In the genomic region with DNA sequence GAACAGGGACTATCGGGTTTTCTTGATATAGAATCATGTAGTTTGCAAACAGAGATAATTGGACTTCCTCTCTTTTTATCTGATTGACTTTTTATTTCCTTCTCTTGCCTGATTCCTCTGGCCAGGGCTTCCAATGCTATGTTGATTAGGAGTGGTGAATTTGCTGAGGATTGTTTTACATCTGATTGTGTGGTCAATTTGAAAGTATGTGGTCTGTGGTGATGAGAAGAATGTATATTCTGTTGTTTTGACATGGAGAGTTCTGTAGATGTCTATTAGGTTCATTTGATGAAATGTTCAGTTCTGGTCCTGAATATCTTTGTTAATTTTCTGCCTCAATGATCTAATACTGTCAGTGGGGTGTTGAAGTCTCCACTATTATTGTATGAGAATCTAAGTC, we compare ENCODE assay signal across 19 cellular contexts.
"Had no signal": no experiment of that assay in that cellular context is flagged by ENCODE, and none has a peak within 500 bp of the region (broad histone marks: within the 10 kb centered on the region; RNA-seq: fewer than 3 reads in every experiment).

No MANE protein-coding gene starts in this region.

- H3K9me3 ChIP-seq: adrenal gland, thyroid gland had no signal

- DNase-seq: activated CD4-positive, alpha-beta T cell treated with anti-CD3 and anti-CD28 coated beads for 1 hour; activated CD4-positive, alpha-beta T cell treated with anti-CD3 and anti-CD28 coated beads, Interleukin-2, amount 50 U/mL, for 4 hours; activated gamma-delta T cell; activated T-cell treated with anti-CD3 and anti-CD28 coated beads, Interleukin-2, amount 50 U/mL, for 72 hours; adrenal gland; central memory CD4-positive, alpha-beta T cell; cortex of kidney; effector CD4-positive, alpha-beta T cell; left cardiac atrium; stimulated activated CD4-positive, alpha-beta T cell treated with anti-CD3 and anti-CD28 coated beads, Interleukin-2, amount 100 ng/mL, for 24 hours; stimulated activated naive CD4-positive, alpha-beta T cell treated with Interleukin-2 at 50 U/mL for 16 hours; SW 1271; T-helper 2 cell; thyroid gland had no signal

- H3K9me3 Mint-ChIP-seq: brain had no signal

- H3K27ac ChIP-seq: adrenal gland, thyroid gland, VCaP had no signal

- H3K27ac Mint-ChIP-seq: activated naive CD4-positive, alpha-beta T cell treated with anti-CD3 and anti-CD28 coated beads, Interleukin-2, amount 50 U/mL, for 24 hours; activated T-cell treated with anti-CD3 and anti-CD28 coated beads, Interleukin-2, amount 50 U/mL, for 72 hours; progenitor cell of endocrine pancreas had no signal

- H3K27me3 Mint-ChIP-seq: activated naive CD4-positive, alpha-beta T cell treated with anti-CD3 and anti-CD28 coated beads, Interleukin-2, amount 50 U/mL, for 24 hours; progenitor cell of endocrine pancreas had no signal

- H3K36me3 ChIP-seq: adrenal gland, thyroid gland had no signal

- H3K4me1 ChIP-seq: adrenal gland, thyroid gland had no signal

- ATAC-seq: activated T-cell treated with anti-CD3 and anti-CD28 coated beads, Interleukin-2, amount 50 U/mL, for 72 hours; esophagus mucosa; left cardiac atrium had no signal

- H3K4me1 Mint-ChIP-seq: activated naive CD4-positive, alpha-beta T cell treated with anti-CD3 and anti-CD28 coated beads, Interleukin-2, amount 50 U/mL, for 24 hours; brain had no signal

- H3K4me3 Mint-ChIP-seq: activated naive CD4-positive, alpha-beta T cell treated with anti-CD3 and anti-CD28 coated beads, Interleukin-2, amount 50 U/mL, for 24 hours; activated T-cell treated with anti-CD3 and anti-CD28 coated beads, Interleukin-2, amount 50 U/mL, for 72 hours; brain had no signal

- H3K36me3 Mint-ChIP-seq: activated naive CD4-positive, alpha-beta T cell treated with anti-CD3 and anti-CD28 coated beads, Interleukin-2, amount 50 U/mL, for 24 hours; brain had no signal

- H3K27me3 ChIP-seq: adrenal gland, thyroid gland had no signal

- H3K4me3 ChIP-seq: adrenal gland, thyroid gland had no signal
